22 cellular contexts compared by ENCODE assay signal in the genomic region with DNA sequence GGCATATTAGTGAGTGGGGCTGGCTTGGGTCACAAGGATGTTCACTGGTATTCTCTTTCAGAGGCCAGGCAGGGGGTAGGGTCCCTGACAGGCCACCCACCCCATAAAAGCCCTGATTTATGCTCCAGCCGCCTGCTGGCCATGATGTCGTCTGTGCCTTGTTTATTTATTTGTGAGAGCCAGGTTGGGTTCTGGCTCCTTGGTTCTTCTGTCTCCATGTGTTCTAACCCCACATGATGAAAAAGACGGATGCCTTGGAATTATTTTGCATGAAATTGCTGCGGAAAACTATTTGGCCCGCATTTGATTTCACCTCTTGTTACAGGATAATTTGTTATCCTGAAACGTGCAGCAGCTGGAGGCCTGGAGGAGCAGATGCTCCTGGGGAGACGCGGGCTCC. TPM values are rescaled to one million over a fixed set of nuclear protein-coding genes. Genes with fewer than 3 reads are reported as not detected.
"Had no signal": no experiment of that assay in that cellular context is flagged by ENCODE, and none has a peak within 500 bp of the region (broad histone marks: within the 10 kb centered on the region; RNA-seq: fewer than 3 reads in every experiment).

No MANE protein-coding gene starts in this region.

- H3K27ac Mint-ChIP-seq: effector memory CD8-positive, alpha-beta T cell; immature natural killer cell; memory B cell; natural killer cell; stimulated activated effector memory CD8-positive, alpha-beta T cell treated with anti-CD3 and anti-CD28 coated beads, Interleukin-12 subunit alpha, Interleukin-12 subunit beta, amount 100 ng/mL, for 72 hours had no signal

- ATAC-seq: effector memory CD8-positive, alpha-beta T cell; left lobe of liver; natural killer cell; right cardiac atrium; stimulated activated effector memory CD8-positive, alpha-beta T cell treated with anti-CD3 and anti-CD28 coated beads, Interleukin-12 subunit alpha, Interleukin-12 subunit beta, amount 100 ng/mL, for 72 hours had no signal

- FAIRE-seq: frontal cortex, urothelium cell line had no signal

- H3K4me1 Mint-ChIP-seq: immature natural killer cell; natural killer cell; stimulated activated effector memory CD8-positive, alpha-beta T cell treated with anti-CD3 and anti-CD28 coated beads, Interleukin-12 subunit alpha, Interleukin-12 subunit beta, amount 100 ng/mL, for 72 hours had no signal

- H3K9me3 Mint-ChIP-seq: effector memory CD8-positive, alpha-beta T cell; immature natural killer cell; natural killer cell; neural progenitor cell; stimulated activated effector memory CD8-positive, alpha-beta T cell treated with anti-CD3 and anti-CD28 coated beads, Interleukin-12 subunit alpha, Interleukin-12 subunit beta, amount 100 ng/mL, for 72 hours had no signal

- H3K4me3 Mint-ChIP-seq: effector memory CD8-positive, alpha-beta T cell; immature natural killer cell; memory B cell; natural killer cell; neural progenitor cell; stimulated activated effector memory CD8-positive, alpha-beta T cell treated with anti-CD3 and anti-CD28 coated beads, Interleukin-12 subunit alpha, Interleukin-12 subunit beta, amount 100 ng/mL, for 72 hours had no signal

- H3K36me3 Mint-ChIP-seq: immature natural killer cell; natural killer cell; neural progenitor cell; stimulated activated effector memory CD8-positive, alpha-beta T cell treated with anti-CD3 and anti-CD28 coated beads, Interleukin-12 subunit alpha, Interleukin-12 subunit beta, amount 100 ng/mL, for 72 hours had no signal

- DNase-seq: effector memory CD8-positive, alpha-beta T cell; hypothalamus; immature natural killer cell; islet precursor cell; natural killer cell; sigmoid colon; stimulated activated CD4-positive, alpha-beta T cell treated with anti-CD3 and anti-CD28 coated beads, Interleukin-2, amount 100 ng/mL, for 24 hours; stimulated activated CD4-positive, alpha-beta T cell treated with anti-CD3 and anti-CD28 coated beads, Interleukin-4, amount 100 ng/mL, for 24 hours; stimulated activated naive CD4-positive, alpha-beta T cell treated with Interleukin-2 at 50 U/mL for 16 hours; stomach; testis; tibial artery; upper lobe of left lung had no signal

RNA-seq across cellular contexts. Expression of a gene that starts 46.3 kb away (rescaled TPM):
- total RNA-seq: dermis microvascular lymphatic vessel endothelial cell, fibroblast of villous mesenchyme had no signal
